Comparison of ENCODE assay signal across 18 cellular contexts in genomic region chr11:37788141-37788877, GRCh38.
DNase-seq lines count a peak whose midpoint lies in the region; ATAC-seq and TF ChIP-seq lines count a peak whose summit lies in the region.
"Had no signal": no experiment of that assay in that cellular context is flagged by ENCODE, and none has a peak within 500 bp of the region (broad histone marks: within the 10 kb centered on the region; RNA-seq: fewer than 3 reads in every experiment).

No MANE protein-coding gene starts in this region.

- H3K4me1 ChIP-seq in RWPE2 (ENCODE audit: insufficient read depth, poor library complexity, severe bottlenecking): peaks cover 33% of the 10 kb centered on the region
- H3K4me1 ChIP-seq: BE2C, heart left ventricle, testis had no signal

- no peak for TF ChIP-seq CTCF in RWPE2 (IDR thresholded peaks at IDR 0.05; ENCODE audit: poor library complexity, severe bottlenecking)
- TF ChIP-seq CTCF in osteocyte (IDR thresholded peaks at IDR 0.05): no peak

- H3K27me3 Mint-ChIP-seq in osteocyte (ENCODE audit: unreplicated experiment): no peaks in the 10 kb centered on the region
- H3K27me3 Mint-ChIP-seq: activated CD4-positive, alpha-beta T cell treated with anti-CD3 and anti-CD28 coated beads, Interleukin-2, amount 10 ng/mL, durations not matched to agents 24 days and 14 days had no signal

- no peaks in the 10 kb centered on the region for H3K9me3 ChIP-seq in RWPE2 (ENCODE audit: severe bottlenecking)
- H3K9me3 ChIP-seq: BE2C, testis had no signal

- H3K27me3 ChIP-seq in RWPE2 (ENCODE audit: insufficient read depth, poor library complexity, severe bottlenecking): no peaks in the 10 kb centered on the region
- H3K27me3 ChIP-seq: BE2C, heart left ventricle, testis had no signal

- H3K4me3 ChIP-seq in RWPE2 (ENCODE audit: severe bottlenecking): no peak overlapping the region
- H3K4me3 ChIP-seq: heart left ventricle, testis had no signal

- no peak overlapping the region for H3K4me3 Mint-ChIP-seq in osteocyte (ENCODE audit: unreplicated experiment)
- H3K4me3 Mint-ChIP-seq: activated CD4-positive, alpha-beta T cell treated with anti-CD3 and anti-CD28 coated beads, Interleukin-2, amount 10 ng/mL, durations not matched to agents 24 days and 14 days; activated T-cell treated with anti-CD3 and anti-CD28 coated beads, Interleukin-2, amount 50 U/mL, for 72 hours had no signal

- ATAC-seq in RWPE2 (ENCODE audit: low read depth) (peak; percentile 92), GM21717 (IDR thresholded peaks at IDR 0.05; ENCODE audit: unreplicated experiment) (no peak)
- ATAC-seq: activated T-cell treated with anti-CD3 and anti-CD28 coated beads, Interleukin-2, amount 50 U/mL, for 72 hours; left colon had no signal

- peak overlapping the region; percentile 99 for H3K27ac ChIP-seq in RWPE2 (ENCODE audit: poor library complexity, severe bottlenecking)
- H3K27ac ChIP-seq: heart left ventricle, testis had no signal

- peaks cover 21% of the 10 kb centered on the region for H3K4me1 Mint-ChIP-seq in osteocyte (ENCODE audit: unreplicated experiment)
- H3K4me1 Mint-ChIP-seq: activated CD4-positive, alpha-beta T cell treated with anti-CD3 and anti-CD28 coated beads, Interleukin-2, amount 10 ng/mL, durations not matched to agents 24 days and 14 days had no signal

- H3K27ac Mint-ChIP-seq in osteocyte (ENCODE audit: unreplicated experiment): peak overlapping the region; percentile 77
- H3K27ac Mint-ChIP-seq: activated CD4-positive, alpha-beta T cell treated with anti-CD3 and anti-CD28 coated beads, Interleukin-2, amount 10 ng/mL, durations not matched to agents 24 days and 14 days; activated T-cell treated with anti-CD3 and anti-CD28 coated beads, Interleukin-2, amount 50 U/mL, for 72 hours had no signal

- peak; percentile 86 for DNase-seq in ELR (ENCODE audit: low read depth)
- peak; percentile 80 for DNase-seq in RWPE2 (ENCODE audit: low spot score)
- DNase-seq in fibroblast of gingiva (ENCODE audit: low read depth): peak; percentile 34
- DNase-seq in osteocyte (ENCODE audit: extremely low spot score, unreplicated experiment): no peak
- DNase-seq in NCI-H1417 treated with DMSO at 0.1 percent for 48 hours (lab: John Stamatoyannopoulos, UW): no peak
- no peak for DNase-seq in D341Med (ENCODE audit: low spot score)
- no peak for DNase-seq in activated naive CD4-positive, alpha-beta T cell (lab: John Stamatoyannopoulos, UW)
- DNase-seq: activated CD4-positive, alpha-beta T cell treated with anti-CD3 and anti-CD28 coated beads, Interleukin-2, amount 10 ng/mL, durations not matched to agents 24 days and 14 days; activated T-cell treated with anti-CD3 and anti-CD28 coated beads, Interleukin-2, amount 50 U/mL, for 72 hours; BE2C; heart left ventricle; left colon; NCI-H2081 treated with DMSO at 0.1 percent for 48 hours; NCI-H774; SHP77; T1000; testis had no signal

- H3K36me3 Mint-ChIP-seq in osteocyte (ENCODE audit: unreplicated experiment): peaks cover 25% of the 10 kb centered on the region

- H3K36me3 ChIP-seq in RWPE2 (ENCODE audit: low read depth): no peaks in the 10 kb centered on the region
- H3K36me3 ChIP-seq: BE2C, heart left ventricle had no signal

- peaks cover 38% of the 10 kb centered on the region for H3K9me3 Mint-ChIP-seq in osteocyte (ENCODE audit: unreplicated experiment)

Comparison
In these comparisons a context has a peak if more than half of its experiments do, and no peak if none do; other contexts are left out.
1. DNase-seq: peak in ELR (single experiment), RWPE2 (single experiment) and fibroblast of gingiva (single experiment); none in osteocyte (single experiment), NCI-H1417 treated with DMSO at 0.1 percent for 48 hours (single experiment), D341Med (single experiment) and activated naive CD4-positive, alpha-beta T cell (0 of 4).